32 cellular contexts compared by ENCODE assay signal in the genomic region with DNA sequence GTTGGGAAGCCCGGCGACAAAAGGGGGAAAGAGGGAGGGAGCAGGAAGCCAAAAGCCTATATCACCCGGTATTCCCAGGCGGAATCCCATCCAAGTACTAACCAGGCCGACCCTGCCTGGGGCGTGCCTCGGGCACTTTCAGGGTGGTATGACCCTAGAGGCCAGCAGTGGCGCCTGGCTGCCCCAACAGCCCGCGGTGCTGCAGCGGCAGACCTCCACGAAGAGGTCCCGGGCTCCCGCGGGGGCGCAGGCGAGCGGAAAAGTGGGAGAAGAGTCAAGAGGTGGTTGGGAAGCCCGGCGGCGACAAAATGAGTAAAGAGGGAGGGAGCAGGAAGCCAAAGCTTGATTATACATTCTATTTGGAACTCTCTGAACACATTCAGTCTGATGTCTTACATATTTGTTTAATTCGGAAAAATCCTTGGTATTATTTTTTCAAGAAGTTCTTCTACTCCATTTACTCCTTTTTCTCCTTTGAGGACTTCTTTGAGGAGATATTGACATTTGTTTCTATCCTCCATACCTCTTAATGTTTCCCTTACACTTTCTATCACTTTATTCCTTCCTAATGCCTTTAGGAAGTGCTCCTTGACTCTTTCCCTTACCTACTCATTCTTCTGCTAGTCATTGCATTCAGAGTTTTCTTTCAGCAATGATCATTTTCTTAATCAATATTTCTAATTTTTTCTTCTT. TPM values are rescaled to one million over a fixed set of nuclear protein-coding genes. Genes with fewer than 3 reads are reported as not detected.
DNase-seq lines count a peak whose midpoint lies in the region; ATAC-seq, FAIRE-seq and TF ChIP-seq lines count a peak whose summit lies in the region.
"Had no signal": no experiment of that assay in that cellular context is flagged by ENCODE, and none has a peak within 500 bp of the region (broad histone marks: within the 10 kb centered on the region; RNA-seq: fewer than 3 reads in every experiment).

No MANE protein-coding gene starts in this region.

- TF ChIP-seq POLR2A in H1 (IDR thresholded peaks at IDR 0.05; ENCODE audit: control extremely low read depth in 1 of 2, low read depth in 2 of 2, low read length in 2 of 2) (no peak), heart left ventricle (IDR thresholded peaks at IDR 0.05) (no peak)

- FAIRE-seq in H1 (lab: Jason Lieb, UNC), result no peak
- FAIRE-seq: GM18507 had no signal

- H3K27me3 Mint-ChIP-seq in progenitor cell of endocrine pancreas, result peaks cover 64% of the 10 kb centered on the region

- POLR2A ChIA-PET in H1 (lab: Charles Lee; ENCODE audit: partially characterized antibody), result no interaction called here

- no peaks in the 10 kb centered on the region for H3K9me3 ChIP-seq in HUES64 (ENCODE audit: insufficient read depth, low read depth, low read length)
- no peaks in the 10 kb centered on the region for H3K9me3 ChIP-seq in H1 (ENCODE audit: insufficient read depth in 2 of 2, low read depth in 1 of 2, low read length in 1 of 2)
- H3K9me3 ChIP-seq in heart left ventricle, result no peaks in the 10 kb centered on the region
- H3K9me3 ChIP-seq: left ventricle myocardium inferior, mucosa of descending colon, psoas muscle, testis had no signal

- CTCF ChIA-PET in H1 (lab: Charles Lee; ENCODE audit: partially characterized antibody), result interaction anchor here (0.8 to 1.4 kb wide), 3 partner anchors 8 to 58 kb away, joined by 3 to 4 read pairs (median 3); no protein-coding TSS in a partner anchor

- H4K20me1 ChIP-seq in H1 (replicated peaks in 1 of 2; ENCODE audit: control insufficient read depth in 1 of 2, insufficient read depth in 2 of 2, low read length in 2 of 2), result peaks cover 0 to 1% of the 10 kb centered on the region in 2 experiments

- no peak overlapping the region for H4K8ac ChIP-seq in H1 (ENCODE audit: extremely low read depth, insufficient read depth, low read length)

- TF ChIP-seq EP300 in H1 (IDR thresholded peaks at IDR 0.05; ENCODE audit: borderline replicate concordance in 1 of 2, low read depth in 2 of 2, low read length in 2 of 2), result no peak

- H3K4me3 Mint-ChIP-seq in progenitor cell of endocrine pancreas (ENCODE audit: low read depth), result no peak overlapping the region
- H3K4me3 Mint-ChIP-seq: activated naive CD4-positive, alpha-beta T cell treated with anti-CD3 and anti-CD28 coated beads, Interleukin-2, amount 10 ng/mL, durations not matched to agents 7 days and 5 days; activated T-cell treated with anti-CD3 and anti-CD28 coated beads, Interleukin-2, amount 50 U/mL, for 4 hours; neural crest cell; stimulated activated naive B cell treated with anti-CD40 and anti-IgM and Interleukin-4, amounts not matched to agents 10 μg/mL and 1 μg/mL and 100 μg/mL, for 72 hours had no signal

- no peak overlapping the region for H3K23ac ChIP-seq in H1 (ENCODE audit: insufficient read length)

- H3K9ac ChIP-seq in HUES64 (ENCODE audit: low read depth, low read length) (peak overlapping the region; percentile 11; the same call in 1 of the 2 replicates), H1 (replicated peaks in 1 of 4; ENCODE audit: extremely low read depth in 1 of 4, low read depth in 3 of 4, low read length in 3 of 4) (no peak overlapping the region)

- no peak overlapping the region for H3K27ac Mint-ChIP-seq in progenitor cell of endocrine pancreas
- H3K27ac Mint-ChIP-seq: activated naive CD4-positive, alpha-beta T cell treated with anti-CD3 and anti-CD28 coated beads, Interleukin-2, amount 10 ng/mL, durations not matched to agents 7 days and 5 days; CD14-positive monocyte; stimulated activated naive B cell treated with anti-CD40 and anti-IgM and Interleukin-4, amounts not matched to agents 10 μg/mL and 1 μg/mL and 100 μg/mL, for 72 hours had no signal

- H3K4me3 ChIP-seq in HUES64 (ENCODE audit: low read length) (peak overlapping the region; percentile 54), H1 (ENCODE audit: extremely low read depth in 1 of 4, insufficient read depth in 2 of 4, low read depth in 3 of 4, low read length in 4 of 4) (peak overlapping the region; percentile 33 to 66 (median 44); a peak in 7 of 8 replicates), heart left ventricle (no peak overlapping the region)
- H3K4me3 ChIP-seq: cardiac muscle cell, left ventricle myocardium inferior, mucosa of descending colon, psoas muscle, skin epidermis had no signal

- H2BK12ac ChIP-seq in H1 (ENCODE audit: low read depth, low read length), result no peak overlapping the region

- TF ChIP-seq RAD21 in H1 (IDR thresholded peaks at IDR 0.05 in 1 of 2, conservative IDR thresholded peaks at IDR 0.05 in 1 of 2; ENCODE audit: low read depth in 2 of 2, low read length in 2 of 2), result peak in 1 of 2 experiments; percentile 4; a peak in 1 of 4 replicates

- intact Hi-C loops in heart left ventricle (cut with DNase I), result no loop called here

- H3K36me3 Mint-ChIP-seq in progenitor cell of endocrine pancreas (ENCODE audit: insufficient read depth), result no peaks in the 10 kb centered on the region
- H3K36me3 Mint-ChIP-seq: activated naive CD4-positive, alpha-beta T cell treated with anti-CD3 and anti-CD28 coated beads, Interleukin-2, amount 10 ng/mL, durations not matched to agents 7 days and 5 days; stimulated activated naive B cell treated with anti-CD40 and anti-IgM and Interleukin-4, amounts not matched to agents 10 μg/mL and 1 μg/mL and 100 μg/mL, for 72 hours had no signal

- H3K14ac ChIP-seq in H1 (ENCODE audit: insufficient read length), result no peak overlapping the region

- H2BK20ac ChIP-seq in H1 (ENCODE audit: low read length), result no peak overlapping the region

- no peaks in the 10 kb centered on the region for H3K9me3 Mint-ChIP-seq in progenitor cell of endocrine pancreas (ENCODE audit: low read depth)
- H3K9me3 Mint-ChIP-seq: activated naive CD4-positive, alpha-beta T cell treated with anti-CD3 and anti-CD28 coated beads, Interleukin-2, amount 10 ng/mL, durations not matched to agents 7 days and 5 days; activated T-cell treated with anti-CD3 and anti-CD28 coated beads, Interleukin-2, amount 50 U/mL, for 4 hours; neural crest cell; stimulated activated naive B cell treated with anti-CD40 and anti-IgM and Interleukin-4, amounts not matched to agents 10 μg/mL and 1 μg/mL and 100 μg/mL, for 72 hours had no signal

- H3K4me1 ChIP-seq in HUES64 (ENCODE audit: insufficient read depth, low read length), result peaks cover 3% of the 10 kb centered on the region; the same call in 1 of the 2 replicates
- peaks cover 0 to 4% (median 0%) of the 10 kb centered on the region in 4 experiments; a peak in 2 of 7 replicates for H3K4me1 ChIP-seq in H1 (replicated peaks in 1 of 4; ENCODE audit: control insufficient read depth in 3 of 4, insufficient read depth in 4 of 4, low read length in 3 of 4)
- H3K4me1 ChIP-seq in heart left ventricle, result peaks cover 0 to 2% (median 0%) of the 10 kb centered on the region in 12 donors
- H3K4me1 ChIP-seq: psoas muscle, testis had no signal

- no peaks in the 10 kb centered on the region; the same call in 1 of the 2 replicates for H3K23me2 ChIP-seq in H1 (ENCODE audit: low read depth, low read length)

- DNase-seq in H1 (ENCODE audit: low read depth in 1 of 2, low spot score in 2 of 2) (peak in 1 of 2 experiments; percentile 76), iPS-NIHi11 (ENCODE audit: low spot score) (peak; percentile 60), progenitor cell of endocrine pancreas (ENCODE audit: low spot score, unreplicated experiment) (no peak), HuH-7 (ENCODE audit: low spot score) (no peak), heart left ventricle (no peak), NCI-H1105 (lab: John Stamatoyannopoulos, UW) (no peak)
- DNase-seq: activated naive CD4-positive, alpha-beta T cell treated with anti-CD3 and anti-CD28 coated beads, Interleukin-2, amount 10 ng/mL, durations not matched to agents 7 days and 5 days; activated T-cell treated with anti-CD3 and anti-CD28 coated beads, Interleukin-2, amount 50 U/mL, for 4 hours; amygdala; foreskin fibroblast; hypothalamus; Kasumi-1; left ventricle myocardium inferior; NCI-H187; NCI-H2227 treated with DMSO at 0.1 percent for 48 hours; OCI-M1; psoas muscle; stimulated activated CD4-positive, alpha-beta T cell treated with anti-CD3 and anti-CD28 coated beads, Interleukin-2, amount 100 ng/mL, for 48 hours; stimulated activated naive B cell treated with anti-CD40 and anti-IgM and Interleukin-4, amounts not matched to agents 10 μg/mL and 1 μg/mL and 100 μg/mL, for 72 hours; SW 1271; testis had no signal

- no peak overlapping the region for H4K91ac ChIP-seq in H1 (replicated peaks; ENCODE audit: insufficient read length, low read length)

- H3K4ac ChIP-seq in H1 (replicated peaks; ENCODE audit: insufficient read length, low read depth, low read length), result no peak overlapping the region

- H2AFZ ChIP-seq in H1 (ENCODE audit: low read length), result no peak overlapping the region

- H3K56ac ChIP-seq in H1 (replicated peaks; ENCODE audit: insufficient read length, low read depth, low read length), result no peak overlapping the region

- no peak overlapping the region; the same call in 1 of the 2 replicates for H3K18ac ChIP-seq in H1 (ENCODE audit: extremely low read depth, low read length)

- H2BK15ac ChIP-seq in H1 (ENCODE audit: low read length), result no peak overlapping the region

- TF ChIP-seq CTCF in H1 (IDR thresholded peaks at IDR 0.05; ENCODE audit: control extremely low read depth in 1 of 3, insufficient read depth in 1 of 3, low read depth in 1 of 3, low read length in 3 of 3) (peak; percentile 15 to 29 (median 20); a peak in 3 of 4 replicates), progenitor cell of endocrine pancreas (IDR thresholded peaks at IDR 0.05; ENCODE audit: unreplicated experiment) (peak; percentile 17), heart left ventricle (IDR thresholded peaks at IDR 0.05) (no peak)

- no peaks in the 10 kb centered on the region for H3K79me2 ChIP-seq in H1 (ENCODE audit: control insufficient read depth in 1 of 2, insufficient read depth in 2 of 2, low read length in 2 of 2)

- no peak overlapping the region for H2BK5ac ChIP-seq in H1 (ENCODE audit: low read depth, low read length)

- no peak overlapping the region for H2AK5ac ChIP-seq in H1 (ENCODE audit: low read depth, low read length)

- H3K4me1 Mint-ChIP-seq in progenitor cell of endocrine pancreas (ENCODE audit: low read depth), result no peaks in the 10 kb centered on the region
- H3K4me1 Mint-ChIP-seq: activated naive CD4-positive, alpha-beta T cell treated with anti-CD3 and anti-CD28 coated beads, Interleukin-2, amount 10 ng/mL, durations not matched to agents 7 days and 5 days; neural crest cell had no signal

- H3K27ac ChIP-seq in HUES64 (ENCODE audit: low read depth, low read length) (no peak overlapping the region), H1 (ENCODE audit: low read depth, low read length) (no peak overlapping the region), heart left ventricle (no peak overlapping the region)
- H3K27ac ChIP-seq: cardiac muscle cell, left ventricle myocardium inferior, psoas muscle, skin epidermis, testis had no signal

- whole genome bisulfite sequencing in HUES64, result 5% methylated on average over 21 of the region's 22 CpGs
- 6% methylated on average over 20 of the region's 22 CpGs; no CpG with 5 or more reads in 1 of the 2 experiments for WGBS in H1 (ENCODE audit: extremely low coverage in 1 of 2, insufficient coverage in 1 of 2, insufficient read length in 1 of 2, insufficient replicate concordance in 2 of 2, low coverage in 1 of 2, low lambda C conversion rate in 2 of 2, missing lambda C conversion rate in 1 of 2), 2 experiments
- WGBS in heart left ventricle, 4 donors, result 4 to 16% (median 8%) methylated on average over 22 of the region's 22 CpGs

- H3K36me3 ChIP-seq in HUES64 (ENCODE audit: insufficient read depth, low read length) (no peaks in the 10 kb centered on the region), H1 (ENCODE audit: control insufficient read depth in 2 of 4, insufficient read depth in 4 of 4, low read length in 3 of 4) (no peaks in the 10 kb centered on the region), heart left ventricle (no peaks in the 10 kb centered on the region)
- H3K36me3 ChIP-seq: cardiac muscle cell, left ventricle myocardium inferior had no signal

- ATAC-seq in heart left ventricle (no peak), HG03280 (IDR thresholded peaks at IDR 0.05; ENCODE audit: unreplicated experiment) (no peak)
- ATAC-seq: activated T-cell treated with anti-CD3 and anti-CD28 coated beads, Interleukin-2, amount 50 U/mL, for 4 hours; mucosa of descending colon; psoas muscle; Right ventricle myocardium inferior; stimulated activated naive B cell treated with anti-CD40 and anti-IgM and Interleukin-4, amounts not matched to agents 10 μg/mL and 1 μg/mL and 100 μg/mL, for 72 hours had no signal

- peaks cover 24% of the 10 kb centered on the region for H3K27me3 ChIP-seq in HUES64 (ENCODE audit: insufficient read depth, low read length)
- H3K27me3 ChIP-seq in H1 (replicated peaks in 1 of 4; ENCODE audit: control insufficient read depth in 3 of 4, extremely low read depth in 1 of 4, insufficient read depth in 3 of 4, low read length in 3 of 4), result no peaks in the 10 kb centered on the region; a peak in 1 of 7 replicates
- H3K27me3 ChIP-seq in heart left ventricle, result peaks cover 8 to 48% (median 21%) of the 10 kb centered on the region in 9 donors
- H3K27me3 ChIP-seq: testis had no signal

- no peak overlapping the region for H4K5ac ChIP-seq in H1 (ENCODE audit: insufficient read length, low read depth, low read length)

- no peak overlapping the region for H2BK120ac ChIP-seq in H1 (replicated peaks; ENCODE audit: low read depth, low read length)

- peak overlapping the region; percentile 39 to 65; a peak in 3 of 4 replicates for H3K4me2 ChIP-seq in H1 (ENCODE audit: insufficient read depth in 1 of 2, low read depth in 2 of 2, low read length in 2 of 2)

- no peaks in the 10 kb centered on the region for H3K79me1 ChIP-seq in H1 (ENCODE audit: low read depth, low read length)

RNA-seq across cellular contexts. Expression of a gene that starts 11.5 kb away (rescaled TPM):
- not detected for polyA plus RNA-seq in HUES64 (2013, experiment 1 of 2)
- polyA plus RNA-seq in HUES64 (2013, experiment 2 of 2), result not detected
- total RNA-seq in H1 (2021; fragmentation: NEBNext Ultra II Directional; extraction: Animal tissue kit (Norgen Biotek cat#: 25700)), result not detected in 2 replicates
- polyA plus RNA-seq in H1 (2011; rRNA removed) (not detected in 2 replicates), heart left ventricle (under 1 TPM in 1 of 2 donors, not detected in 1; 0.07 TPM)
- not detected for polyA plus RNA-seq in H1 (2011; cell fraction: cytosol; rRNA removed)
- not detected for polyA plus RNA-seq in H1 (2011; cell fraction: nucleus; rRNA removed)
- not detected in 4 replicates for polyA plus RNA-seq in H1 (2012, experiment 1 of 2)
- polyA plus RNA-seq in H1 (2012, experiment 2 of 2), result not detected
- polyA plus RNA-seq in H1 (2013, experiment 1 of 2), result not detected
- polyA plus RNA-seq in H1 (2013, experiment 2 of 2), result not detected
- not detected in 2 replicates for polyA minus RNA-seq in H1 (2011; rRNA and poly(A)+ RNA removed)
- polyA minus RNA-seq in H1 (2011; cell fraction: cytosol; rRNA and poly(A)+ RNA removed), result not detected
- not detected for polyA minus RNA-seq in H1 (2011; cell fraction: nucleus; rRNA and poly(A)+ RNA removed)
- total RNA-seq in progenitor cell of endocrine pancreas (not detected in 2 replicates), heart left ventricle (not detected)
- total RNA-seq: activated T-cell treated with anti-CD3 and anti-CD28 coated beads, Interleukin-2, amount 50 U/mL, for 4 hours; cardiac muscle cell; dermis microvascular lymphatic vessel endothelial cell; epithelial cell of proximal tubule; left ventricle myocardium inferior; mucosa of descending colon; neural crest cell; psoas muscle; Right ventricle myocardium inferior; testis had no signal
- polyA plus RNA-seq: cardiac muscle cell, CD14-positive monocyte had no signal

RNA-seq across cellular contexts. Expression of a gene that starts 38.7 kb away (rescaled TPM):
- not detected for polyA plus RNA-seq in HUES64 (2013, experiment 1 of 2)
- 0.06 TPM for polyA plus RNA-seq in HUES64 (2013, experiment 2 of 2)
- 0.09 and 0.11 TPM in 2 replicates for total RNA-seq in H1 (2021; fragmentation: NEBNext Ultra II Directional; extraction: Animal tissue kit (Norgen Biotek cat#: 25700))
- 0.18 and 0.22 TPM in 2 replicates for polyA plus RNA-seq in H1 (2011; rRNA removed)
- polyA plus RNA-seq in H1 (2011; cell fraction: cytosol; rRNA removed), result 0.22 TPM
- 0.13 TPM for polyA plus RNA-seq in H1 (2011; cell fraction: nucleus; rRNA removed)
- 0.14 to 0.27 TPM (median 0.15 TPM) in 3 of 4 replicates, not detected in the other for polyA plus RNA-seq in H1 (2012, experiment 1 of 2)
- 0.04 TPM for polyA plus RNA-seq in H1 (2012, experiment 2 of 2)
- polyA plus RNA-seq in H1 (2013, experiment 1 of 2), result 0.20 TPM
- 0.22 TPM for polyA plus RNA-seq in H1 (2013, experiment 2 of 2)
- 0.32 and 0.61 TPM in 2 replicates for polyA minus RNA-seq in H1 (2011; rRNA and poly(A)+ RNA removed)
- polyA minus RNA-seq in H1 (2011; cell fraction: cytosol; rRNA and poly(A)+ RNA removed), result not detected
- polyA minus RNA-seq in H1 (2011; cell fraction: nucleus; rRNA and poly(A)+ RNA removed), result not detected
- total RNA-seq in progenitor cell of endocrine pancreas, result not detected in 2 replicates
- under 1 TPM in 4 of 9 donors, not detected in 5; 0.07 to 0.32 (median 0.09) TPM for total RNA-seq in heart left ventricle
- polyA plus RNA-seq in heart left ventricle, result under 1 TPM in 1 of 2 donors, not detected in 1; 0.07 TPM
- total RNA-seq: cardiac muscle cell, dermis microvascular lymphatic vessel endothelial cell, epithelial cell of proximal tubule, left ventricle myocardium inferior, mucosa of descending colon, neural crest cell had no signal
- polyA plus RNA-seq: cardiac muscle cell had no signal

RNA-seq across cellular contexts. Expression of a gene that starts 46.9 kb away (rescaled TPM):
- not detected for polyA plus RNA-seq in HUES64 (2013, experiment 1 of 2)
- polyA plus RNA-seq in HUES64 (2013, experiment 2 of 2), result not detected
- not detected in 2 replicates for total RNA-seq in H1 (2021; fragmentation: NEBNext Ultra II Directional; extraction: Animal tissue kit (Norgen Biotek cat#: 25700))
- polyA plus RNA-seq in H1 (2011; rRNA removed) (not detected in 2 replicates), heart left ventricle (10 to 100 TPM in 1 of 2 donors, under 1 TPM in 1; 0.38 to 18.4 TPM)
- polyA plus RNA-seq in H1 (2011; cell fraction: cytosol; rRNA removed), result not detected
- not detected for polyA plus RNA-seq in H1 (2011; cell fraction: nucleus; rRNA removed)
- not detected in 4 replicates for polyA plus RNA-seq in H1 (2012, experiment 1 of 2)
- polyA plus RNA-seq in H1 (2012, experiment 2 of 2), result not detected
- not detected for polyA plus RNA-seq in H1 (2013, experiment 1 of 2)
- polyA plus RNA-seq in H1 (2013, experiment 2 of 2), result not detected
- not detected in 2 replicates for polyA minus RNA-seq in H1 (2011; rRNA and poly(A)+ RNA removed)
- not detected for polyA minus RNA-seq in H1 (2011; cell fraction: cytosol; rRNA and poly(A)+ RNA removed)
- not detected for polyA minus RNA-seq in H1 (2011; cell fraction: nucleus; rRNA and poly(A)+ RNA removed)
- total RNA-seq in progenitor cell of endocrine pancreas (not detected in 2 replicates), heart left ventricle (10 to 100 TPM in 1 of 9 donors, 1 to 10 TPM in 3, under 1 TPM in 5; 0.19 to 11.8 (median 0.75) TPM)
- total RNA-seq: activated T-cell treated with anti-CD3 and anti-CD28 coated beads, Interleukin-2, amount 50 U/mL, for 4 hours; cardiac muscle cell; dermis microvascular lymphatic vessel endothelial cell; neural crest cell had no signal
- polyA plus RNA-seq: cardiac muscle cell had no signal

Comparison
In these comparisons a context has a peak if more than half of its experiments do, and no peak if none do; other contexts are left out.
1. H3K4me3 ChIP-seq: peak in HUES64 (single experiment) and H1 (4 of 4); none in heart left ventricle (0 of 12).
2. CTCF ChIP-seq: peak in H1 (3 of 3) and progenitor cell of endocrine pancreas (single experiment); none in heart left ventricle (0 of 12).